In genomic region chr6:76876922-76877553, GRCh38 we compare ENCODE assay signal across 1 cellular context.
A peak's percentile ranks its signal among the peaks of the same experiment; 100 is the strongest.
TF ChIP-seq lines count a peak whose summit lies in the region.

No MANE protein-coding gene starts in this region.

TF ChIP-seq in H1, 55 proteins besides CTCF, POLR2A, EP300 and RAD21 (continued from another document):
- TF ChIP-seq CHD7 (IDR thresholded peaks at IDR 0.05; ENCODE audit: insufficient replicate concordance, low read length): no peak
- TF ChIP-seq CHD2 (IDR thresholded peaks at IDR 0.05; ENCODE audit: low read length): 0 out of 2 replicates have a peak, but pooled peaks have one; percentile 14
- TF ChIP-seq TAF1 (IDR thresholded peaks at IDR 0.05; ENCODE audit: low read depth, low read length): peak; percentile 56
- no peak for TF ChIP-seq SP2 (IDR thresholded peaks at IDR 0.05; ENCODE audit: low read length)
- TF ChIP-seq GABPA (IDR thresholded peaks at IDR 0.05; ENCODE audit: borderline replicate concordance, insufficient read depth, low read length): no peak
- TF ChIP-seq GTF2F1 (IDR thresholded peaks at IDR 0.05; ENCODE audit: borderline replicate concordance, low read depth, low read length): peak; percentile 87; the same call in 1 of the 2 replicates
- no peak for TF ChIP-seq CHD1 (IDR thresholded peaks at IDR 0.05; ENCODE audit: low read depth, low read length)
- TF ChIP-seq TBP (IDR thresholded peaks at IDR 0.05; ENCODE audit: low read depth, low read length): peak; percentile 33; the same call in 1 of the 2 replicates
- 0 out of 2 replicates have a peak, but pooled peaks have one; percentile 68 for TF ChIP-seq YY1 (IDR thresholded peaks at IDR 0.05; ENCODE audit: low read depth, low read length)
